17 cellular contexts compared by ENCODE assay signal in the genomic region with DNA sequence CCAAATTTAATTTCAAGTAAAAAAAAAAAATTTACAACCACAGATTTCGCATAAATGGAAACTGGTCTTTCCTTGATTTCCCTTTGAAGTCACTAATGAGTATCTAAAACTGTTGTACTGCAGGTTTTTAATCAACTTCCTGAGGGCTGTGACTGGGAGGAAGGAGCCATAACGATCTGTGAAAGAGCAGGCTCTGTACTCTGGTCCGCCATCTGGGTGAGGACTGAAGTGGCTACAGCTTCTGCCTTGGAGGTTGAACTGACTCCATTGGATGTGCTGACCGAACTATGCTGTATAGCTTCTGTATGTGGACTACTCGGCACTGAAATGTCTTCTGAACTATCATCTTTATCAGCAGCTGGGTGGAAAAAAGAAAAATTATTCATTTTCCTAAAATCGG.
A peak's percentile ranks its signal among the peaks of the same experiment; 100 is the strongest.
DNase-seq lines count a peak whose midpoint lies in the region; FAIRE-seq and TF ChIP-seq lines count a peak whose summit lies in the region.
"Had no signal": no experiment of that assay in that cellular context is flagged by ENCODE, and none has a peak within 500 bp of the region (broad histone marks: within the 10 kb centered on the region; RNA-seq: fewer than 3 reads in every experiment).

No MANE protein-coding gene starts in this region.

- TF ChIP-seq CTCF in endodermal cell (conservative IDR thresholded peaks at IDR 0.05) (no peak), CD14-positive monocyte (IDR thresholded peaks at IDR 0.05) (no peak)

- no peaks in the 10 kb centered on the region for H3K79me1 ChIP-seq in mesendoderm (ENCODE audit: low read length)

- H3K9me3 Mint-ChIP-seq in endodermal cell (no peaks in the 10 kb centered on the region), CD14-positive monocyte (peaks cover 0 to 2% (median 0%) of the 10 kb centered on the region in 7 donors)
- no peaks in the 10 kb centered on the region for H3K9me3 Mint-ChIP-seq in activated naive CD4-positive, alpha-beta T cell treated with anti-CD3 and anti-CD28 coated beads, Interleukin-2, amount 10 ng/mL, durations not matched to agents 7 days and 5 days
- H3K9me3 Mint-ChIP-seq: CD4-positive, CD25-positive, alpha-beta regulatory T cell; HFFc6 had no signal

- CTCF ChIA-PET in activated naive CD4-positive, alpha-beta T cell treated with anti-CD3 and anti-CD28 coated beads, Interleukin-2, amount 10 ng/mL, durations not matched to agents 7 days and 5 days (lab: Charles Lee): no interaction called here

- H3K4me1 Mint-ChIP-seq in endodermal cell (no peaks in the 10 kb centered on the region), CD14-positive monocyte (no peaks in the 10 kb centered on the region)
- no peaks in the 10 kb centered on the region for H3K4me1 Mint-ChIP-seq in activated naive CD4-positive, alpha-beta T cell treated with anti-CD3 and anti-CD28 coated beads, Interleukin-2, amount 10 ng/mL, durations not matched to agents 7 days and 5 days
- H3K4me1 Mint-ChIP-seq: B cell had no signal

- WGBS in endodermal cell (ENCODE audit: insufficient coverage in 1 of 2, insufficient read length in 1 of 2), 2 experiments: 85 to 87% methylated on average over 3 to 6 of the region's 6 CpGs
- no CpG with 5 or more reads among the region's 6 CpGs for WGBS in mesendoderm (ENCODE audit: extremely low coverage, insufficient coverage, low lambda C conversion rate)

- H3K27me3 ChIP-seq in endodermal cell (ENCODE audit: control insufficient read depth, insufficient read depth, low read length, poor library complexity, severe bottlenecking) (no peaks in the 10 kb centered on the region), mesendoderm (ENCODE audit: insufficient read depth, low read length, poor library complexity) (no peaks in the 10 kb centered on the region)
- H3K27me3 ChIP-seq: BLaER1 treated with 17β-estradiol and CSF1 and Interleukin-3, amounts not matched to agents 10 nM and 100 nM had no signal

- intact Hi-C loops in CD14-positive monocyte (cut with micrococcal nuclease): no loop called here

- no peak overlapping the region for H3K27ac Mint-ChIP-seq in endodermal cell
- no peak overlapping the region for H3K27ac Mint-ChIP-seq in CD14-positive monocyte
- H3K27ac Mint-ChIP-seq in activated naive CD4-positive, alpha-beta T cell treated with anti-CD3 and anti-CD28 coated beads, Interleukin-2, amount 10 ng/mL, durations not matched to agents 7 days and 5 days: no peak overlapping the region
- H3K27ac Mint-ChIP-seq: B cell; CD8-positive, alpha-beta memory T cell; HFFc6 had no signal

- no peaks in the 10 kb centered on the region for H3K79me2 ChIP-seq in mesendoderm (ENCODE audit: control insufficient read depth, insufficient read depth, low read length)

- no peaks in the 10 kb centered on the region for H3K9me3 ChIP-seq in endodermal cell (ENCODE audit: control insufficient read depth, low read length)

- H3K4me1 ChIP-seq in endodermal cell (ENCODE audit: control insufficient read depth, insufficient read depth, low read length) (no peaks in the 10 kb centered on the region), mesendoderm (ENCODE audit: control insufficient read depth, low read depth, low read length) (no peaks in the 10 kb centered on the region)
- H3K4me1 ChIP-seq: BLaER1 treated with 17β-estradiol and CSF1 and Interleukin-3, amounts not matched to agents 10 nM and 100 nM had no signal

- no peak overlapping the region for H2BK120ac ChIP-seq in mesendoderm (ENCODE audit: low read depth, low read length)

- TF ChIP-seq POLR2A in H54 (IDR thresholded peaks at IDR 0.05; ENCODE audit: low read depth, low read length): no peak

- H3K36me3 Mint-ChIP-seq in endodermal cell (ENCODE audit: low read depth): peaks cover 46% of the 10 kb centered on the region
- H3K36me3 Mint-ChIP-seq in CD14-positive monocyte: peaks cover 50 to 57% of the 10 kb centered on the region in 2 donors
- peaks cover 43% of the 10 kb centered on the region for H3K36me3 Mint-ChIP-seq in activated naive CD4-positive, alpha-beta T cell treated with anti-CD3 and anti-CD28 coated beads, Interleukin-2, amount 10 ng/mL, durations not matched to agents 7 days and 5 days

- peaks cover 77% of the 10 kb centered on the region for H3K36me3 ChIP-seq in endodermal cell (ENCODE audit: control insufficient read depth, insufficient read depth, low read length)
- no peaks in the 10 kb centered on the region for H3K36me3 ChIP-seq in mesendoderm (ENCODE audit: control insufficient read depth, insufficient read depth, low read length)

- H3K27ac ChIP-seq in endodermal cell (ENCODE audit: low read depth, low read length) (no peak overlapping the region), mesendoderm (ENCODE audit: low read depth, low read length) (no peak overlapping the region)
- H3K27ac ChIP-seq: BLaER1 treated with 17β-estradiol and CSF1 and Interleukin-3, amounts not matched to agents 10 nM and 100 nM had no signal

- no peak overlapping the region for H3K56ac ChIP-seq in mesendoderm (ENCODE audit: low read length)

- no peak overlapping the region for H2AK5ac ChIP-seq in mesendoderm (ENCODE audit: low read length)

- no peak overlapping the region for H3K4ac ChIP-seq in mesendoderm (ENCODE audit: low read depth, low read length)

- H3K4me3 Mint-ChIP-seq in endodermal cell (no peak overlapping the region), CD14-positive monocyte (no peak overlapping the region)
- no peak overlapping the region for H3K4me3 Mint-ChIP-seq in activated naive CD4-positive, alpha-beta T cell treated with anti-CD3 and anti-CD28 coated beads, Interleukin-2, amount 10 ng/mL, durations not matched to agents 7 days and 5 days
- H3K4me3 Mint-ChIP-seq: B cell; CD4-positive, CD25-positive, alpha-beta regulatory T cell; CD8-positive, alpha-beta memory T cell; HFFc6 had no signal

- H4K8ac ChIP-seq in mesendoderm (ENCODE audit: low read depth, low read length): no peak overlapping the region

- DNase-seq in ELF-1 (ENCODE audit: low read depth, low spot score): peak; percentile 8
- no peak for DNase-seq in H54 (ENCODE audit: insufficient read length, low spot score)
- DNase-seq in endodermal cell: peak; percentile 65
- DNase-seq in mesendoderm: peak; percentile 51
- DNase-seq in CD14-positive monocyte (ENCODE audit: low spot score): no peak
- DNase-seq in NCI-H748 (lab: John Stamatoyannopoulos, UW; ENCODE audit: unreplicated experiment): no peak
- no peak for DNase-seq in activated naive CD4-positive, alpha-beta T cell treated with anti-CD3 and anti-CD28 coated beads, Interleukin-2, amount 10 ng/mL, durations not matched to agents 7 days and 5 days
- DNase-seq: CD4-positive, CD25-positive, alpha-beta regulatory T cell; CD8-positive, alpha-beta memory T cell; COR-L47; DMS 273 treated with DMSO at 0.1 percent for 48 hours; DMS53; DND-41; EL; HFFc6 had no signal

- H3K4me2 ChIP-seq in mesendoderm (ENCODE audit: low read length): no peak overlapping the region
- H3K4me2 ChIP-seq: BLaER1 treated with 17β-estradiol and CSF1 and Interleukin-3, amounts not matched to agents 10 nM and 100 nM had no signal

- H3K4me3 ChIP-seq in endodermal cell (ENCODE audit: low read length) (no peak overlapping the region), mesendoderm (ENCODE audit: low read length) (no peak overlapping the region)
- H3K4me3 ChIP-seq: BLaER1 treated with 17β-estradiol and CSF1 and Interleukin-3, amounts not matched to agents 10 nM and 100 nM had no signal

- no peak overlapping the region for H3K23ac ChIP-seq in mesendoderm (ENCODE audit: low read length)

- peak; percentile 38 for FAIRE-seq in H54 (lab: Jason Lieb, UNC)

- H3K9ac ChIP-seq in endodermal cell (ENCODE audit: extremely low read depth, low read length, poor library complexity, severe bottlenecking) (no peak overlapping the region), mesendoderm (ENCODE audit: low read length) (no peak overlapping the region)
- H3K9ac ChIP-seq: BLaER1 treated with 17β-estradiol and CSF1 and Interleukin-3, amounts not matched to agents 10 nM and 100 nM had no signal

- H4K5ac ChIP-seq in mesendoderm (ENCODE audit: low read length): no peak overlapping the region

- no peak overlapping the region for H2BK5ac ChIP-seq in mesendoderm (ENCODE audit: low read length)

- no peaks in the 10 kb centered on the region for H3K27me3 Mint-ChIP-seq in endodermal cell (ENCODE audit: insufficient read depth)
- H3K27me3 Mint-ChIP-seq in CD14-positive monocyte (ENCODE audit: low read depth in 3 of 3): no peaks in the 10 kb centered on the region
- H3K27me3 Mint-ChIP-seq in activated naive CD4-positive, alpha-beta T cell treated with anti-CD3 and anti-CD28 coated beads, Interleukin-2, amount 10 ng/mL, durations not matched to agents 7 days and 5 days: no peaks in the 10 kb centered on the region
- H3K27me3 Mint-ChIP-seq: B cell; CD4-positive, CD25-positive, alpha-beta regulatory T cell; CD8-positive, alpha-beta memory T cell had no signal

- no peak overlapping the region for H3K18ac ChIP-seq in mesendoderm (ENCODE audit: low read length)

- no peak overlapping the region for H2BK15ac ChIP-seq in mesendoderm (replicated peaks; ENCODE audit: low read depth)

Comparison
In these comparisons a context has a peak if more than half of its experiments do, and no peak if none do; other contexts are left out.
1. DNase-seq: peak in ELF-1 (single experiment), endodermal cell (single experiment) and mesendoderm (single experiment); none in H54 (single experiment), CD14-positive monocyte (single experiment), NCI-H748 (single experiment) and activated naive CD4-positive, alpha-beta T cell treated with anti-CD3 and anti-CD28 coated beads, Interleukin-2, amount 10 ng/mL, durations not matched to agents 7 days and 5 days (single experiment).